Comparison of ENCODE assay signal across 1 cellular context in genomic region chr11:5705688-5706087, GRCh38.
TF ChIP-seq lines count a peak whose summit lies in the region.

No MANE protein-coding gene starts in this region.

TF ChIP-seq in K562, 482 proteins besides CTCF, POLR2A, EP300 and RAD21:
- TF ChIP-seq ZNF316 (IDR thresholded peaks at IDR 0.05) = 0 out of 2 replicates have a peak, but pooled peaks have one; percentile 3
- TF ChIP-seq IRF2 (CRISPR knock-in tag; IDR thresholded peaks at IDR 0.05) = no peak
